ENCODE assay signal across 14 cellular contexts in the genomic region with DNA sequence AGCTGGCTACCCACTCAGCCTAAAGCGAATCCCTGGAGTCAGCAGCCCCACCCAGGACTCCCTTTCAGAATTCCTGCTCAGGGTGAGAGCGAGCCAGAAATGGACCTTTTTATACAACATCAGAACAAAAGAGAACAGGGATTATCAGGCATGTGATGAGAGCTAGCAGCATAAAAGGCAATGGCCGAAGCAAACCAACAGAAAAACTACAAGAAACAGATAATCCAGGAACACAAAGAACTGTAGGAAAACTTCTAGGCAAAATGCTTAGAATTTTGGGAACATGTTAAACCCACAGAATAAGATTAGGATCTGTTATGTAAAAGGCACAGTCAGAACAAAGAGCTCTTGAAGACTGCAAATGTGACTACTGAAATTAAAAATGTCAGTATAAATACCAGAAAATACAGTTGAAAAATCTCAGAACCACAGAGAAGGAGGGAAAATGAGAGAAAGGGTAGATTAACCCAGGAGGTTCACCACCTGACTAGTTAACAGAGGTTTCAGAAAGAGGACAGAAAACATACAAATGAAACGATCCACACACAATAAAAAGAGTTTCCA.
"Had no signal": no experiment of that assay in that cellular context is flagged by ENCODE, and none has a peak within 500 bp of the region (broad histone marks: within the 10 kb centered on the region; RNA-seq: fewer than 3 reads in every experiment).

No MANE protein-coding gene starts in this region.

- H3K27ac ChIP-seq: esophagus squamous epithelium, ovary, sigmoid colon had no signal

- H3K27me3 ChIP-seq: ovary had no signal

- DNase-seq: activated CD4-positive, alpha-beta memory T cell treated with anti-CD3 and anti-CD28 coated beads for 36 hours; activated naive CD4-positive, alpha-beta T cell treated with anti-CD3 and anti-CD28 coated beads, Interleukin-2, amount 10 ng/mL, durations not matched to agents 7 days and 5 days; amygdala; esophagus squamous epithelium; foreskin fibroblast; mucosa of descending colon; ovary; sigmoid colon; stimulated activated CD4-positive, alpha-beta T cell treated with anti-CD3 and anti-CD28 coated beads, Interleukin-2, amount 100 ng/mL, for 24 hours; stimulated activated naive B cell treated with anti-CD40 and anti-IgM and Interleukin-4, amounts not matched to agents 10 μg/mL and 1 μg/mL and 100 μg/mL, for 72 hours had no signal

- ATAC-seq: activated CD4-positive, CD25-positive, alpha-beta regulatory T cell treated with anti-CD3 and anti-CD28 coated beads, Interleukin-2, amount 50 U/mL, for 24 hours; mucosa of descending colon; stimulated activated naive B cell treated with anti-CD40 and anti-IgM and Interleukin-4, amounts not matched to agents 10 μg/mL and 1 μg/mL and 100 μg/mL, for 72 hours had no signal

- FAIRE-seq: bronchial epithelial cell, TTC549 had no signal

- H3K4me3 Mint-ChIP-seq: activated CD4-positive, alpha-beta memory T cell treated with anti-CD3 and anti-CD28 coated beads for 36 hours; activated naive CD4-positive, alpha-beta T cell treated with anti-CD3 and anti-CD28 coated beads, Interleukin-2, amount 10 ng/mL, durations not matched to agents 7 days and 5 days; stimulated activated naive B cell treated with anti-CD40 and anti-IgM and Interleukin-4, amounts not matched to agents 10 μg/mL and 1 μg/mL and 100 μg/mL, for 72 hours; type B pancreatic cell had no signal

- H3K9me3 ChIP-seq: esophagus squamous epithelium, mucosa of descending colon, ovary, sigmoid colon had no signal

- H3K4me3 ChIP-seq: esophagus squamous epithelium, mucosa of descending colon, ovary, sigmoid colon had no signal

- H3K27me3 Mint-ChIP-seq: activated CD4-positive, alpha-beta memory T cell treated with anti-CD3 and anti-CD28 coated beads for 36 hours; activated naive CD4-positive, alpha-beta T cell treated with anti-CD3 and anti-CD28 coated beads, Interleukin-2, amount 10 ng/mL, durations not matched to agents 7 days and 5 days had no signal

- H3K9me3 Mint-ChIP-seq: activated CD4-positive, alpha-beta memory T cell treated with anti-CD3 and anti-CD28 coated beads for 36 hours; activated naive CD4-positive, alpha-beta T cell treated with anti-CD3 and anti-CD28 coated beads, Interleukin-2, amount 10 ng/mL, durations not matched to agents 7 days and 5 days; stimulated activated naive B cell treated with anti-CD40 and anti-IgM and Interleukin-4, amounts not matched to agents 10 μg/mL and 1 μg/mL and 100 μg/mL, for 72 hours; type B pancreatic cell had no signal

- H3K36me3 ChIP-seq: esophagus squamous epithelium, ovary, sigmoid colon had no signal

- H3K27ac Mint-ChIP-seq: activated CD4-positive, alpha-beta memory T cell treated with anti-CD3 and anti-CD28 coated beads for 36 hours; activated naive CD4-positive, alpha-beta T cell treated with anti-CD3 and anti-CD28 coated beads, Interleukin-2, amount 10 ng/mL, durations not matched to agents 7 days and 5 days; stimulated activated naive B cell treated with anti-CD40 and anti-IgM and Interleukin-4, amounts not matched to agents 10 μg/mL and 1 μg/mL and 100 μg/mL, for 72 hours; type B pancreatic cell had no signal

- H3K36me3 Mint-ChIP-seq: activated CD4-positive, alpha-beta memory T cell treated with anti-CD3 and anti-CD28 coated beads for 36 hours; stimulated activated naive B cell treated with anti-CD40 and anti-IgM and Interleukin-4, amounts not matched to agents 10 μg/mL and 1 μg/mL and 100 μg/mL, for 72 hours; type B pancreatic cell had no signal

- H3K4me1 ChIP-seq: sigmoid colon had no signal
